In the genomic region with DNA sequence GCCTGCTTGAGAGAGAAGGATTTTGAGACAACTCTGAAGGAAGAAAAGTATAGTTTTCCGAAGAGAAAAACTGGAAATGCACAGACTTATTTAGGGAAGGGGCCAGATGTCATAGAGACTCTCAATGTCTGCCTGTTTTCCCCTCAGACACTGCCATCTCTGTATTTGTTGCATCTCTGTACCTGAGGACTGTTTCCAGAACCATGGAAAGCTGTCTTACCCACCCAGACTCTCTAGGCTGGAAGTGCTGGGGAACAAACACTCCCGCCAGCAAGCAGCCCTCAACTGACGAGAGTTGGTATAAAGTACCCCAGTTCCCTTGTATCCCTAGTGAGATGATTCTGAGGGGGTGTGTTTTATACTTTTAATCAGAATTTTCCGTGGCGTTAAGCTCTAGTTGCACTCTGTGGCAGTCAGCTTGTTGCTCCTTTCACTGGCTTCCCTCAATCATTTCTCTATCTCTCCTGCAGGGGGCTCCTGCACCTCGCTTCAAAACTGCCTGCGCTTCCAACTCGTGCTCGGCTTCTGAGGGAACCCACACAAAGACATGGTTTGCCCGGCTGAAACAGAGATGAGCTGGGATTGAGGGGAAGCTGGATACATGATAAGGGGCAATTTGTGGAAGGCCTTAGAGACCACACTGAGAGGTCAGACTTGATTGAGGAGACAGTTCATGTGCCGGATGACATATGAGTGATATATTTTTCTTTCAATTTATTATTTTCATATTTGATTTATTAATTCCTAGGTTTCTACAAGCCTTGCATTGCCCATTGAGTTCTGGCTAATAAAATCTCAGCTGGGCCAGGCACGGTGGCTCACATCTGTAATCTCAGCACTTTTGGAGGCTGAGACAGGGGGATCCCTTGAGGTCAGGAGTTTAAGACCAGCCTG, we compare ENCODE assay signal across 1 cellular context.
TF ChIP-seq lines count a peak whose summit lies in the region.

No MANE protein-coding gene starts in this region.

TF ChIP-seq in SK-N-SH, 30 proteins besides CTCF, POLR2A, EP300 and RAD21 (continued from another document):
- peak; percentile 28 for TF ChIP-seq CHD2 (IDR thresholded peaks at IDR 0.05; ENCODE audit: low read length, partially characterized antibody)
